1 cellular context compared by ENCODE assay signal in genomic region chr7:64562621-64563275, GRCh38.
A peak's percentile ranks its signal among the peaks of the same experiment; 100 is the strongest.
TF ChIP-seq lines count a peak whose summit lies in the region.

TSS of gene ZNF680 (minus strand) at chr7:64563071. CDS start at chr7:64562954, 117 bp downstream.

TF ChIP-seq in GM23338, 12 proteins besides CTCF, POLR2A, EP300 and RAD21 (continued from another document):
- TF ChIP-seq REST (IDR thresholded peaks at IDR 0.05; ENCODE audit: unreplicated experiment) (no peak), NANOG (IDR thresholded peaks at IDR 0.05; ENCODE audit: borderline replicate concordance) (no peak), STAT1 (IDR thresholded peaks at IDR 0.05; ENCODE audit: unreplicated experiment) (no peak), EZH2phosphoT487 (IDR thresholded peaks at IDR 0.05; ENCODE audit: unreplicated experiment) (no peak), EZH2 (IDR thresholded peaks at IDR 0.05; ENCODE audit: low read depth, unreplicated experiment) (no peak), JUNB (IDR thresholded peaks at IDR 0.05; ENCODE audit: unreplicated experiment) (no peak), CREB1 (CRISPR knock-in tag; IDR thresholded peaks at IDR 0.05; ENCODE audit: low read depth) (peak; percentile 52; the same call in 1 of the 2 replicates)
